In the genomic region with DNA sequence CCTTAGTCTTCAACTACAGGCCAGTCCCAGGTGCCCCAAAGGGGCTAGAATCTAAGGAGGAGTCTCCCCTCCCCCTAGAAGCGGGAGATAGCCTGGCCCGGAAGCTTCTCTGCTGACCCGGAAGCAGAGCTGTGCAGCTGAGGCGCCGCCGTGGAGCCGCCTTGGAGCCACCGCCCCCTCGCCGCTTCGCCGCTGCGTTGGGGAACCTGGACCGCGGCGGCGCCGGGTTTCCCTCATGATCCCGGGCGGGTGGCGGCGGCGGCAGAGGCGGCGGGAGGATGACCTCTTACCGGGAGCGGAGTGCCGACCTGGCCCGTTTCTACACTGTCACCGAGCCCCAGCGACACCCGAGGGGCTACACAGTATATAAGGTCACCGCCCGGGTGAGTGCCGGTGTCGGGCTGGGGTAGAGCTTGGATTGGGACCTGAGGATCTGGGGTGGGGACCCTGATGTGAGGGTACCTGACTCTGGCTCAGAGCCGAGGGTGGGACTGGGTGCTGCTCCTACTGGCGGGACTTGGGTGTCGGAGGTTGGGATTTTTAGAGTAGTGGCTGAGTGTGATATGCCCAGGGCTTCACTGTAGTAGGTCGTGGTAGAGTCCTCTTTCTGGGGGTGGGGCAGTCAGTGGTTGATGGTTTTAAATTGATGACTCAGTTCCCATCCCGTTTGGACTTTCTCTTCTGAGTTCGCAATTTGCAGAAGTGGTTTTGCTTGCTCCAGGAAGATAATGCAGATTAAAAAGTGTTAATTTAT, we compare ENCODE assay signal across 1 cellular context.
TF ChIP-seq lines count a peak whose summit lies in the region.

A gene with protein sequence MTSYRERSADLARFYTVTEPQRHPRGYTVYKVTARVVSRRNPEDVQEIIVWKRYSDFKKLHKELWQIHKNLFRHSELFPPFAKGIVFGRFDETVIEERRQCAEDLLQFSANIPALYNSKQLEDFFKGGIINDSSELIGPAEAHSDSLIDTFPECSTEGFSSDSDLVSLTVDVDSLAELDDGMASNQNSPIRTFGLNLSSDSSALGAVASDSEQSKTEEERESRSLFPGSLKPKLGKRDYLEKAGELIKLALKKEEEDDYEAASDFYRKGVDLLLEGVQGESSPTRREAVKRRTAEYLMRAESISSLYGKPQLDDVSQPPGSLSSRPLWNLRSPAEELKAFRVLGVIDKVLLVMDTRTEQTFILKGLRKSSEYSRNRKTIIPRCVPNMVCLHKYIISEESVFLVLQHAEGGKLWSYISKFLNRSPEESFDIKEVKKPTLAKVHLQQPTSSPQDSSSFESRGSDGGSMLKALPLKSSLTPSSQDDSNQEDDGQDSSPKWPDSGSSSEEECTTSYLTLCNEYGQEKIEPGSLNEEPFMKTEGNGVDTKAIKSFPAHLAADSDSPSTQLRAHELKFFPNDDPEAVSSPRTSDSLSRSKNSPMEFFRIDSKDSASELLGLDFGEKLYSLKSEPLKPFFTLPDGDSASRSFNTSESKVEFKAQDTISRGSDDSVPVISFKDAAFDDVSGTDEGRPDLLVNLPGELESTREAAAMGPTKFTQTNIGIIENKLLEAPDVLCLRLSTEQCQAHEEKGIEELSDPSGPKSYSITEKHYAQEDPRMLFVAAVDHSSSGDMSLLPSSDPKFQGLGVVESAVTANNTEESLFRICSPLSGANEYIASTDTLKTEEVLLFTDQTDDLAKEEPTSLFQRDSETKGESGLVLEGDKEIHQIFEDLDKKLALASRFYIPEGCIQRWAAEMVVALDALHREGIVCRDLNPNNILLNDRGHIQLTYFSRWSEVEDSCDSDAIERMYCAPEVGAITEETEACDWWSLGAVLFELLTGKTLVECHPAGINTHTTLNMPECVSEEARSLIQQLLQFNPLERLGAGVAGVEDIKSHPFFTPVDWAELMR (plus strand): TSS at position 115 of the 754 bp plus-strand sequence. CDS start 164 bp downstream, at position 279.

TF ChIP-seq in HCT116, 20 proteins besides CTCF, POLR2A, EP300 and RAD21 (continued from another document):
- TF ChIP-seq, protein P1, sequence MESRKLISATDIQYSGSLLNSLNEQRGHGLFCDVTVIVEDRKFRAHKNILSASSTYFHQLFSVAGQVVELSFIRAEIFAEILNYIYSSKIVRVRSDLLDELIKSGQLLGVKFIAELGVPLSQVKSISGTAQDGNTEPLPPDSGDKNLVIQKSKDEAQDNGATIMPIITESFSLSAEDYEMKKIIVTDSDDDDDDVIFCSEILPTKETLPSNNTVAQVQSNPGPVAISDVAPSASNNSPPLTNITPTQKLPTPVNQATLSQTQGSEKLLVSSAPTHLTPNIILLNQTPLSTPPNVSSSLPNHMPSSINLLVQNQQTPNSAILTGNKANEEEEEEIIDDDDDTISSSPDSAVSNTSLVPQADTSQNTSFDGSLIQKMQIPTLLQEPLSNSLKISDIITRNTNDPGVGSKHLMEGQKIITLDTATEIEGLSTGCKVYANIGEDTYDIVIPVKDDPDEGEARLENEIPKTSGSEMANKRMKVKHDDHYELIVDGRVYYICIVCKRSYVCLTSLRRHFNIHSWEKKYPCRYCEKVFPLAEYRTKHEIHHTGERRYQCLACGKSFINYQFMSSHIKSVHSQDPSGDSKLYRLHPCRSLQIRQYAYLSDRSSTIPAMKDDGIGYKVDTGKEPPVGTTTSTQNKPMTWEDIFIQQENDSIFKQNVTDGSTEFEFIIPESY (IDR thresholded peaks at IDR 0.05; ENCODE audit: extremely low read depth, insufficient replicate concordance, low read length): no peak
- TF ChIP-seq YY1 (IDR thresholded peaks at IDR 0.05; ENCODE audit: extremely low read depth, insufficient replicate concordance, low read depth, low read length): peak; percentile 70
- TF ChIP-seq EZH2 (IDR thresholded peaks at IDR 0.05): no peak
- no peak for TF ChIP-seq REST (IDR thresholded peaks at IDR 0.05; ENCODE audit: low read depth)
- TF ChIP-seq CBX3 (IDR thresholded peaks at IDR 0.05; ENCODE audit: low read depth): no peak
- TF ChIP-seq EZH2phosphoT487 (IDR thresholded peaks at IDR 0.05; ENCODE audit: borderline replicate concordance): no peak
- TF ChIP-seq ZNF274 (IDR thresholded peaks at IDR 0.05; ENCODE audit: low read depth, low read length): no peak
TF ChIP-seq in HCT116: peak in this region for 5.
